In the genomic region with DNA sequence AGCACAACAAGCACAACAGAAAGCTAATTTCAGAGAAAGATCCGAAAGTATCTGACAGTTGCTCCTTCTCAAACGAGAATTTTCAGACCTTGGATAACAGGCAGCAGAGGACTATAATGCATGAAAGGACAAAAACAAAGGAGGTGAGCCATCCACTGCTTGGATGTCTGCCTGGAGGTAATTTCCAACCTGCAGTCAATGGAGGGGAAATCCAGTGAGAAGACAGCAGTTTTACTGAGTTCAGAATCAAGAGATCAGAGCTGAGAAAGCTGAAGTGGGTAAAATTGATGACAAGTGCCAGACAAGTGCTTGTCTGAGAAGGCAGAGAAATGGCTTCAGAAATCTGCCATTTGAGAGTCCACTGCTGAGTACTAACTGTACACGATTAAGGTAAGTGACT, we compare ENCODE assay signal across 13 cellular contexts. TPM values are rescaled to one million over a fixed set of nuclear protein-coding genes. Genes with fewer than 3 reads are reported as not detected.
DNase-seq lines count a peak whose midpoint lies in the region; ATAC-seq and TF ChIP-seq lines count a peak whose summit lies in the region.
"Had no signal": no experiment of that assay in that cellular context is flagged by ENCODE, and none has a peak within 500 bp of the region (broad histone marks: within the 10 kb centered on the region; RNA-seq: fewer than 3 reads in every experiment).

No MANE protein-coding gene starts in this region.

- H3K36me3 ChIP-seq in GM06990 (ENCODE audit: control insufficient read depth, insufficient read depth, low read length) (no peaks in the 10 kb centered on the region; the same call in 1 of the 2 replicates), A673 (ENCODE audit: insufficient read depth, low read length, poor library complexity, severe bottlenecking) (peaks cover 6% of the 10 kb centered on the region)

- BruUV-seq in A673 (replicated peaks; lab: Mats Ljungman, UMichigan): no TSS peak

- H3K27ac ChIP-seq in A673 (ENCODE audit: low read depth, low read length, poor library complexity, severe bottlenecking): no peak overlapping the region

- POLR2A ChIA-PET in A673 (lab: Charles Lee; ENCODE audit: low non-redundant PET): no interaction called here

- no peak for TF ChIP-seq CTCF in GM06990 (IDR thresholded peaks at IDR 0.05; ENCODE audit: insufficient read depth, low read length, poor library complexity, severe bottlenecking)
- no peak for TF ChIP-seq CTCF in A673 (conservative IDR thresholded peaks at IDR 0.05; ENCODE audit: low read depth, low read length)

- no peaks in the 10 kb centered on the region for H3K4me1 ChIP-seq in A673 (ENCODE audit: insufficient read depth, low read length, poor library complexity, severe bottlenecking)

- H3K4me3 ChIP-seq in GM06990 (replicated peaks; ENCODE audit: low read depth, low read length) (no peak overlapping the region; the same call in 1 of the 2 replicates), A673 (ENCODE audit: low read depth, low read length, poor library complexity, severe bottlenecking) (no peak overlapping the region)

- CTCF ChIA-PET in A673 (lab: Charles Lee): no interaction called here

- DNase-seq in GM06990 (ENCODE audit: extremely low read depth, insufficient read length): peak; percentile 61
- DNase-seq in NCI-H1092 (lab: John Stamatoyannopoulos, UW): peak; percentile 5
- DNase-seq in glomerular visceral epithelial cell (ENCODE audit: extremely low spot score): peak; percentile 51
- DNase-seq in activated gamma-delta T cell (lab: John Stamatoyannopoulos, UW): no peak
- no peak for DNase-seq in A673 (ENCODE audit: low spot score)
- no peak for DNase-seq in putamen (ENCODE audit: low spot score)
- DNase-seq: DMS53, H7, Kasumi-1, naive B cell had no signal

- intact Hi-C loops in A673 (cut with micrococcal nuclease; ENCODE audit: unreplicated experiment): no loop called here

- H3K27me3 ChIP-seq in GM06990 (replicated peaks; ENCODE audit: control insufficient read depth, insufficient read depth, low read length): no peaks in the 10 kb centered on the region
- H3K27me3 ChIP-seq in A673 (replicated peaks; ENCODE audit: insufficient read depth, low read depth, low read length, poor library complexity): no peaks in the 10 kb centered on the region

- peaks cover 45% of the 10 kb centered on the region for H3K9me3 ChIP-seq in A673 (ENCODE audit: low read depth, low read length, poor library complexity, severe bottlenecking)

- peak; percentile 52 for ATAC-seq in GM21360 (IDR thresholded peaks at IDR 0.05; ENCODE audit: unreplicated experiment)
- no peak for ATAC-seq in HG03175 (IDR thresholded peaks at IDR 0.05; ENCODE audit: unreplicated experiment)
- ATAC-seq: SK-N-SH treated with all-trans-retinoic acid at 6 μM for 48 hours had no signal

RNA-seq across cellular contexts. Expression of gene UBE3A, which starts 22.1 kb away (rescaled TPM):
- 101 and 104 TPM in 2 replicates for total RNA-seq in A673 (2021)

Comparison
In these comparisons a context has a peak if more than half of its experiments do, and no peak if none do; other contexts are left out.
1. DNase-seq: peak in GM06990 (single experiment), NCI-H1092 (single experiment) and glomerular visceral epithelial cell (single experiment); none in activated gamma-delta T cell (single experiment), A673 (single experiment) and putamen (single experiment).